In the genomic region with DNA sequence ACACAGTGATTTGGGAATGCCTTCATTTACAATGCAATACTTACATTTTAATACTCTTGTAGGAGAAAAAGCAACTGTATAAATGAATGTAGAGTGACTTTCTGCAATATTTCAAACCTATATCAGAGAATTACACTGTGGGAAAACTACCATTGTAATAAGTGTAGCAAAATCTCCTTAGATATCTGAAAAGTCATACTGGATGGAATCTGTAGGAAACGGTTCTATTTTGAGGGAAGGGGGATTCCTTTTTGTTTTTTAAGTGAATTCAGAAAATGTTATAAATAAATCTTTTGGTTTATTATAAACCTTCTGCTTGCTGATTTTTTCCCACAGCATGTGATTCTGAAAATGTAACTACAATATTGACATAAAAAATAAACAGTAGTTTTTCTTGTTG, we compare ENCODE assay signal across 18 cellular contexts.
"Had no signal": no experiment of that assay in that cellular context is flagged by ENCODE, and none has a peak within 500 bp of the region (broad histone marks: within the 10 kb centered on the region; RNA-seq: fewer than 3 reads in every experiment).

No MANE protein-coding gene starts in this region.

- H3K27me3 ChIP-seq: dorsolateral prefrontal cortex, foreskin keratinocyte, heart left ventricle, right atrium auricular region, sigmoid colon, tibial artery, upper lobe of left lung, vagina had no signal

- H3K27ac ChIP-seq: dorsolateral prefrontal cortex, foreskin keratinocyte, heart left ventricle, right atrium auricular region, sigmoid colon, tibial artery, upper lobe of left lung, vagina had no signal

- H3K27ac Mint-ChIP-seq: effector memory CD8-positive, alpha-beta T cell; naive thymus-derived CD8-positive, alpha-beta T cell had no signal

- ATAC-seq: effector memory CD8-positive, alpha-beta T cell; foreskin keratinocyte; heart left ventricle; naive thymus-derived CD8-positive, alpha-beta T cell had no signal

- H3K4me3 ChIP-seq: dorsolateral prefrontal cortex, heart left ventricle, right atrium auricular region, sigmoid colon, tibial artery, upper lobe of left lung, vagina had no signal

- FAIRE-seq: endothelial cell of umbilical vein, small intestine had no signal

- H3K4me3 Mint-ChIP-seq: effector memory CD8-positive, alpha-beta T cell; naive thymus-derived CD8-positive, alpha-beta T cell had no signal

- H3K27me3 Mint-ChIP-seq: effector memory CD8-positive, alpha-beta T cell; naive thymus-derived CD8-positive, alpha-beta T cell had no signal

- DNase-seq: cortex of kidney; dorsolateral prefrontal cortex; effector memory CD8-positive, alpha-beta T cell; foreskin keratinocyte; heart left ventricle; hippocampal formation; kidney glomerular epithelial cell; mammary epithelial cell; naive thymus-derived CD8-positive, alpha-beta T cell; sigmoid colon; small intestine; stimulated activated CD4-positive, alpha-beta T cell treated with anti-CD3 and anti-CD28 coated beads, Interleukin-2, amount 100 ng/mL, for 48 hours; stimulated activated naive CD4-positive, alpha-beta T cell treated with Interleukin-2 at 50 U/mL for 16 hours; tibial artery; upper lobe of left lung had no signal

- H3K4me1 ChIP-seq: foreskin keratinocyte, heart left ventricle, right atrium auricular region, sigmoid colon, tibial artery, upper lobe of left lung, vagina had no signal
